Comparison of ENCODE assay signal across 8 cellular contexts in the genomic region with DNA sequence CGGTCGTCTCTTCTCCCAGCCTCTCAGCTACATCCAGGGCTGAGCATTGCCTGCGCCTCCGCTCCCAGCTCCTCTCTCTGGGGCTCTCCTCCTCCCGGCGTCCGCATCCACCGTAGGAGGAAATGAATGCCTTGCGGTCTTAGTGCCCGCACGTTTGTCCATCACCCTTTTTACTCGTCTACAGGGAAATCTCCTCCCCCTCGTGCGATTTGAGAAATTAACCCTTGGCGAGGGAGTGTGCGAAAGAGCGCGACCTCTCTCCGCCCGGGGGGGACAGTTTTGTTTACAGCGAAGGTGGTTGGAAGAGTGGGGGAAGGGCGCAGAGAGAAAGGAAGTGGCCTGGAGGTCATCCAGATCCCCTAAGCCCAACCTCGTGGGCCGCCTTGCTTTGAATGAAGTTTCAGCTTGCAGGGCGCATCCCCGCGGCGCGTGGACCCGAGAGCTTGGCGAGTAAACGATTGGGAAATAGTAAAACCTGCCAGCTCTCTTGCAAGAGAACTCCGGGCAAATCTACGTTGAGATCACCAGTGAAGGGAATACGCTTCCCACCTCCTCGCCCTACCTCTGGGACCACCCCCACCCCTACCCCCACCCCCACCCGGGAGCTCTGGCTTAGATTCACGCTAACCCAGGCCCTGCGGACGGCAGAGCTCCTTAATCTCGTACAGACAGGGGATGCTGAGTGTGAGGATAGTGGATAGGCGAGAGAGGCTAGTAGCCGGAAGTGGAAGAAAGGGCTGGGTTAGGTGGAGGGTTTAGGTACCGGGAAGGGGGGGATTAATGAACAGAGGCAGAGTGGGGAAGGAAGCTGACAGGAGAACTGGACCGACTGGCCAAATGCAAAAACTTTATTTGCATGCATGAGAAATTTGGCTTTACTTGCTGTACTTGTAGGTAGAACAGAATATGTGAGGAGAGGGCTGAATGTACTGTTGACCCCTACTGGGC. TPM values are rescaled to one million over a fixed set of nuclear protein-coding genes. Genes with fewer than 3 reads are reported as not detected.
DNase-seq lines count a peak whose midpoint lies in the region; ATAC-seq, FAIRE-seq and TF ChIP-seq lines count a peak whose summit lies in the region.

A gene with protein sequence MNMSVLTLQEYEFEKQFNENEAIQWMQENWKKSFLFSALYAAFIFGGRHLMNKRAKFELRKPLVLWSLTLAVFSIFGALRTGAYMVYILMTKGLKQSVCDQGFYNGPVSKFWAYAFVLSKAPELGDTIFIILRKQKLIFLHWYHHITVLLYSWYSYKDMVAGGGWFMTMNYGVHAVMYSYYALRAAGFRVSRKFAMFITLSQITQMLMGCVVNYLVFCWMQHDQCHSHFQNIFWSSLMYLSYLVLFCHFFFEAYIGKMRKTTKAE (minus strand): TSS at position 144 of the 948 bp plus-strand sequence. CDS start 280 bp downstream, outside the sequence.

- no peak for TF ChIP-seq CTCF in K562 (IDR thresholded peaks at IDR 0.05 in 2 of 3, conservative IDR thresholded peaks at IDR 0.05 in 1 of 3; ENCODE audit: insufficient read depth in 2 of 3, low read depth in 1 of 3, low read length in 3 of 3)

- H4K20me1 ChIP-seq in K562 (replicated peaks; ENCODE audit: control insufficient read depth, insufficient read depth, low read length), result no peaks in the 10 kb centered on the region

- no peaks in the 10 kb centered on the region for H3K36me3 ChIP-seq in MG63
- H3K36me3 ChIP-seq in K562 (ENCODE audit: control insufficient read depth, insufficient read depth, low read length), result peaks cover 16% of the 10 kb centered on the region
- no peaks in the 10 kb centered on the region for H3K36me3 ChIP-seq in rectal smooth muscle tissue (ENCODE audit: control insufficient read depth, insufficient read depth, low read length)

- no peaks in the 10 kb centered on the region for H3K27me3 ChIP-seq in MG63
- H3K27me3 ChIP-seq in K562 (ENCODE audit: control insufficient read depth in 2 of 2, insufficient read depth in 2 of 2, low read length in 2 of 2), result no peaks in the 10 kb centered on the region
- no peaks in the 10 kb centered on the region for H3K27me3 ChIP-seq in rectal smooth muscle tissue (ENCODE audit: control insufficient read depth, insufficient read depth, low read length)

- H3K9me3 ChIP-seq in MG63, result no peaks in the 10 kb centered on the region
- H3K9me3 ChIP-seq in K562 (replicated peaks; ENCODE audit: control insufficient read depth, insufficient read depth, low read depth, low read length), result no peaks in the 10 kb centered on the region

- DNase-seq in AG08396 (ENCODE audit: low spot score) (peak; percentile 75), MG63 (peak; percentile 68), SKM-1 treated with dmso at 0.1 percent for 144 hours (lab: John Stamatoyannopoulos, UW; ENCODE audit: unreplicated experiment) (peak; percentile 64), K562 (ENCODE audit: extremely low read depth in 1 of 4, low spot score in 3 of 4) (peak; percentile 69 to 96 (median 76)), hypothalamus (lab: John Stamatoyannopoulos, UW) (peak; percentile 27 to 91 (median 68))

- peak; percentile 84 for TF ChIP-seq POLR2A in K562 (conservative IDR thresholded peaks at IDR 0.05)

- CTCF ChIA-PET in K562 (lab: Yijun Ruan, JAX; ENCODE audit: low intra/inter-chr PET ratio), result no interaction called here

- peak within 1 kb of the TSS; percentile 64 for H3K4me3 ChIP-seq in MG63
- H3K4me3 ChIP-seq in K562, result peak within 1 kb of the TSS; percentile 76
- peak within 1 kb of the TSS; percentile 79 for H3K4me3 ChIP-seq in rectal smooth muscle tissue (ENCODE audit: low read length)

- BruUV-seq in K562 (replicated peaks; lab: Mats Ljungman, UMichigan), result no TSS peak

- peak within 1 kb of the TSS; percentile 98 for H3K27ac ChIP-seq in K562 (ENCODE audit: extremely low read depth, low read depth, low read length)
- H3K27ac ChIP-seq in rectal smooth muscle tissue (ENCODE audit: low read depth, low read length), result peak within 1 kb of the TSS; percentile 81

- peak in 1 of 2 experiments; percentile 26; a peak in 3 of 4 replicates for TF ChIP-seq RAD21 in K562 (CRISPR knock-in tag; conservative IDR thresholded peaks at IDR 0.05 in 1 of 2, IDR thresholded peaks at IDR 0.05 in 1 of 2)

- H3K79me2 ChIP-seq in K562 (ENCODE audit: control insufficient read depth, insufficient read depth, low read length), result peaks cover 47% of the 10 kb centered on the region

- no peaks in the 10 kb centered on the region for H3K9me1 ChIP-seq in K562 (ENCODE audit: control insufficient read depth, insufficient read depth, low read length)

- ATAC-seq in GM19023 (IDR thresholded peaks at IDR 0.05; ENCODE audit: unreplicated experiment) (peak; percentile 6), K562 (peak; percentile 67)
- ATAC-seq in activated CD4-positive, CD25-positive, alpha-beta regulatory T cell treated with anti-CD3 and anti-CD28 coated beads, Interleukin-2, amount 50 U/mL, for 24 hours, result no peak

- peak within 1 kb of the TSS; percentile 73 for H2AFZ ChIP-seq in K562 (ENCODE audit: low read depth, low read length)

- H3K9ac ChIP-seq in K562 (ENCODE audit: insufficient read depth in 1 of 2, low read depth in 2 of 2, low read length in 2 of 2) (peak within 1 kb of the TSS; percentile 93 to 97), rectal smooth muscle tissue (ENCODE audit: low read length) (peak within 1 kb of the TSS; percentile 61)

- peak; percentile 87 for FAIRE-seq in K562 (lab: Jason Lieb, UNC)

- in situ Hi-C loops in K562 (cut with MboI), result no loop called here

- H3K4me1 ChIP-seq in K562 (replicated peaks in 1 of 2; ENCODE audit: control insufficient read depth in 2 of 2, insufficient read depth in 2 of 2, low read length in 2 of 2), result peaks cover 28 to 30% of the 10 kb centered on the region in 2 experiments
- H3K4me1 ChIP-seq in rectal smooth muscle tissue (ENCODE audit: control insufficient read depth, insufficient read depth, low read length), result peaks cover 4% of the 10 kb centered on the region

- peak within 1 kb of the TSS; percentile 96 for H3K4me2 ChIP-seq in K562 (ENCODE audit: insufficient read depth, low read length)

- intact Hi-C loops in K562 (cut with micrococcal nuclease), result loop anchor here (2.0 to 10.0 kb wide), 6 partner anchors 50 to 471 kb away; a partner anchor contains a TSS

- 1% methylated on average over 38 of the region's 45 CpGs for WGBS in K562 (ENCODE audit: insufficient coverage, low coverage, missing lambda C conversion rate)

- POLR2A ChIA-PET in K562 (lab: Yijun Ruan, JAX), result interaction anchor here (0.6 to 1.3 kb wide), 8 partner anchors 10 to 110 kb away, joined by 3 to 6 read pairs (median 4); no protein-coding TSS in a partner anchor

- TF ChIP-seq EP300 in K562 (IDR thresholded peaks at IDR 0.05; ENCODE audit: low read length), result peak; percentile 78

TF ChIP-seq in K562, 482 proteins besides CTCF, POLR2A, EP300 and RAD21 (continues in another document):
- TF ChIP-seq, protein P1, sequence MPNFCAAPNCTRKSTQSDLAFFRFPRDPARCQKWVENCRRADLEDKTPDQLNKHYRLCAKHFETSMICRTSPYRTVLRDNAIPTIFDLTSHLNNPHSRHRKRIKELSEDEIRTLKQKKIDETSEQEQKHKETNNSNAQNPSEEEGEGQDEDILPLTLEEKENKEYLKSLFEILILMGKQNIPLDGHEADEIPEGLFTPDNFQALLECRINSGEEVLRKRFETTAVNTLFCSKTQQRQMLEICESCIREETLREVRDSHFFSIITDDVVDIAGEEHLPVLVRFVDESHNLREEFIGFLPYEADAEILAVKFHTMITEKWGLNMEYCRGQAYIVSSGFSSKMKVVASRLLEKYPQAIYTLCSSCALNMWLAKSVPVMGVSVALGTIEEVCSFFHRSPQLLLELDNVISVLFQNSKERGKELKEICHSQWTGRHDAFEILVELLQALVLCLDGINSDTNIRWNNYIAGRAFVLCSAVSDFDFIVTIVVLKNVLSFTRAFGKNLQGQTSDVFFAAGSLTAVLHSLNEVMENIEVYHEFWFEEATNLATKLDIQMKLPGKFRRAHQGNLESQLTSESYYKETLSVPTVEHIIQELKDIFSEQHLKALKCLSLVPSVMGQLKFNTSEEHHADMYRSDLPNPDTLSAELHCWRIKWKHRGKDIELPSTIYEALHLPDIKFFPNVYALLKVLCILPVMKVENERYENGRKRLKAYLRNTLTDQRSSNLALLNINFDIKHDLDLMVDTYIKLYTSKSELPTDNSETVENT (CRISPR knock-in tag; IDR thresholded peaks at IDR 0.05), result 0 out of 2 replicates have a peak, but pooled peaks have one; percentile 44
- TF ChIP-seq HDAC3 (IDR thresholded peaks at IDR 0.05; ENCODE audit: borderline replicate concordance, partially characterized antibody) (peak; percentile 88), ZNF212 (CRISPR knock-in tag; IDR thresholded peaks at IDR 0.05) (no peak), MYNN (IDR thresholded peaks at IDR 0.05) (peak; percentile 79), MYNN (CRISPR knock-in tag; IDR thresholded peaks at IDR 0.05) (no peak), KLF16 (IDR thresholded peaks at IDR 0.05) (0 out of 2 replicates have a peak, but pooled peaks have one; percentile 12), ZNF778 (CRISPR knock-in tag; IDR thresholded peaks at IDR 0.05) (no peak), RBM39 (optimal IDR thresholded peaks at IDR 0.05; ENCODE audit: low read depth, low read length) (peak; percentile 54), TEAD4 (IDR thresholded peaks at IDR 0.05; ENCODE audit: low read length) (peak; percentile 44; the same call in 1 of the 2 replicates), TEAD4 (CRISPR knock-in tag; IDR thresholded peaks at IDR 0.05; ENCODE audit: borderline replicate concordance) (no peak), RNF2 (IDR thresholded peaks at IDR 0.05) (peak; percentile 97)

RNA-seq across cellular contexts. Expression of the gene that starts here (rescaled TPM):
- 11.7 and 12.9 TPM in 2 replicates for total RNA-seq in MG63 (2014; rRNA removed; shearing (Covaris generic); ENCODE audit: low replicate concordance)
- total RNA-seq in K562 (2011; cell fraction: chromatin; rRNA removed; ENCODE audit: low replicate concordance), result 35.9 and 91.6 TPM in 2 replicates
- 22.5 and 58.2 TPM in 2 replicates for total RNA-seq in K562 (2011; cell fraction: nucleolus; rRNA removed)
- 57.6 and 78.6 TPM in 2 replicates for total RNA-seq in K562 (2011; cell fraction: nucleoplasm; rRNA removed)
- total RNA-seq in K562 (2014; rRNA removed) (18.3 and 18.4 TPM in 2 replicates), K562 (2014; rRNA removed; fragmentation: Illumina TruSeq; extraction: Trizol) (51.0 and 56.5 TPM in 2 replicates), K562 (2015; rRNA removed; fragmentation: Illumina TruSeq; extraction: Trizol) (34.0 and 36.4 TPM in 2 replicates), K562 (2021) (50.4 and 55.0 TPM in 2 replicates)
- polyA plus RNA-seq in K562 (2011; rRNA removed) (72.9 and 81.1 TPM in 2 replicates), K562 (2014; fragmentation: Illumina TruSeq; extraction: Trizol) (58.8 and 82.6 TPM in 2 replicates), K562 (2014; fragmentation: Nextera tagmentation; extraction: Ambion mirVana) (10 to 100 TPM; 30.9 to 31.0 TPM), K562 (2014; rRNA removed) (46.0 and 77.8 TPM in 2 replicates)
- 21.1 and 30.4 TPM in 2 replicates for polyA plus RNA-seq in K562 (2011; cell fraction: cytosol; rRNA removed)
- 29.4 and 50.1 TPM in 2 replicates for polyA plus RNA-seq in K562 (2011; cell fraction: nucleus; rRNA removed)
- 31.1 and 56.7 TPM in 2 replicates for polyA plus RNA-seq in K562 (2012)
- polyA minus RNA-seq in K562 (2011; rRNA and poly(A)+ RNA removed), result 66.7 and 67.9 TPM in 2 replicates
- polyA minus RNA-seq in K562 (2011; cell fraction: cytosol; rRNA and poly(A)+ RNA removed), result 18.6 and 21.9 TPM in 2 replicates
- polyA minus RNA-seq in K562 (2011; cell fraction: nucleus; rRNA and poly(A)+ RNA removed), result 19.7 and 20.5 TPM in 2 replicates

Comparison
In these comparisons a context has a peak if more than half of its experiments do, and no peak if none do; other contexts are left out.
1. ATAC-seq: peak in GM19023 (single experiment) and K562 (single experiment); none in activated CD4-positive, CD25-positive, alpha-beta regulatory T cell treated with anti-CD3 and anti-CD28 coated beads, Interleukin-2, amount 50 U/mL, for 24 hours (0 of 2).
2. Peak in every context shown above with its lines, with median percentiles within 50 percentile points of each other: DNase-seq and H3K4me3 ChIP-seq.